ENCODE assay signal across 29 cellular contexts in the genomic region with DNA sequence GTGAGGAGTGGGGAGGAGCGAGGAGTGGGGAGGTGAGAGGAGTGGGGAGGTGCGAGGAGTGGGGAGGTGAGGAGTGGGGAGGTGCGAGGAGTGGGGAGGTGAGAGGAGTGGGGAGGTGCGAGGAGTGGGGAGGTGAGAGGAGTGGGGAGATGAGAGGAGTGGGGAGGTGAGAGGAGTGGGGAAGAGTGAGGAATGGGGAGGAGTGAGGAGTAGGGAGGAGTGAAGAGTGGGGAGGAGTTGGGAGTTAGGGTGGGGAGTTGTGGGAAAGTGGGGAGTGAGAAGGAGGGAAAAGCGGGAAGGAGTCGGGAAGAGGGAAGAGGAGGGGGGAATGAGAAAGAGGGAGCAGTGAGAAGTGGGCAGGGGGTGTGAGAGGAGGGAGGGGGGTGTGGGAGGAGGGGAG.
"Had no signal": no experiment of that assay in that cellular context is flagged by ENCODE, and none has a peak within 500 bp of the region (broad histone marks: within the 10 kb centered on the region; RNA-seq: fewer than 3 reads in every experiment).

No MANE protein-coding gene starts in this region.

- H3K4me1 Mint-ChIP-seq: activated naive CD8-positive, alpha-beta T cell treated with anti-CD3 and anti-CD28 coated beads, Interleukin-2, amount 50 U/mL, for 24 hours had no signal

- H3K4me3 ChIP-seq: adrenal gland, body of pancreas, esophagus muscularis mucosa, gastrocnemius medialis had no signal

- H3K27ac Mint-ChIP-seq: activated CD4-positive, alpha-beta memory T cell treated with anti-CD3 and anti-CD28 coated beads, Interleukin-2, amount 10 ng/mL, durations not matched to agents 7 days and 5 days; activated CD4-positive, alpha-beta T cell treated with anti-CD3 and anti-CD28 coated beads, Interleukin-2, amount 10 ng/mL, durations not matched to agents 7 days and 5 days; activated naive CD8-positive, alpha-beta T cell treated with anti-CD3 and anti-CD28 coated beads for 36 hours; activated naive CD8-positive, alpha-beta T cell treated with anti-CD3 and anti-CD28 coated beads, Interleukin-2, amount 50 U/mL, for 24 hours; activated T-helper 17 cell treated with anti-CD3 and anti-CD28 coated beads, Interleukin-2, amount 50 U/mL, for 72 hours had no signal

- H3K36me3 Mint-ChIP-seq: activated naive CD4-positive, alpha-beta T cell treated with anti-CD3 and anti-CD28 coated beads, Interleukin-2, amount 50 U/mL, for 24 hours; activated naive CD8-positive, alpha-beta T cell treated with anti-CD3 and anti-CD28 coated beads for 36 hours had no signal

- H3K9me3 Mint-ChIP-seq: activated CD4-positive, alpha-beta memory T cell treated with anti-CD3 and anti-CD28 coated beads, Interleukin-2, amount 10 ng/mL, durations not matched to agents 7 days and 5 days; activated CD4-positive, alpha-beta T cell treated with anti-CD3 and anti-CD28 coated beads, Interleukin-2, amount 10 ng/mL, durations not matched to agents 7 days and 5 days; activated naive CD4-positive, alpha-beta T cell treated with anti-CD3 and anti-CD28 coated beads, Interleukin-2, amount 50 U/mL, for 24 hours; activated naive CD8-positive, alpha-beta T cell treated with anti-CD3 and anti-CD28 coated beads for 36 hours; activated naive CD8-positive, alpha-beta T cell treated with anti-CD3 and anti-CD28 coated beads, Interleukin-2, amount 50 U/mL, for 24 hours; activated T-cell treated with anti-CD3 and anti-CD28 coated beads, Interleukin-2, amount 50 U/mL, for 4 hours; activated T-helper 17 cell treated with anti-CD3 and anti-CD28 coated beads, Interleukin-2, amount 50 U/mL, for 72 hours; effector memory CD8-positive, alpha-beta T cell had no signal

- H3K4me3 Mint-ChIP-seq: activated CD4-positive, alpha-beta memory T cell treated with anti-CD3 and anti-CD28 coated beads, Interleukin-2, amount 10 ng/mL, durations not matched to agents 7 days and 5 days; activated CD4-positive, alpha-beta T cell treated with anti-CD3 and anti-CD28 coated beads, Interleukin-2, amount 10 ng/mL, durations not matched to agents 7 days and 5 days; activated naive CD8-positive, alpha-beta T cell treated with anti-CD3 and anti-CD28 coated beads for 36 hours; activated naive CD8-positive, alpha-beta T cell treated with anti-CD3 and anti-CD28 coated beads, Interleukin-2, amount 50 U/mL, for 24 hours; activated T-cell treated with anti-CD3 and anti-CD28 coated beads, Interleukin-2, amount 50 U/mL, for 4 hours; activated T-helper 17 cell treated with anti-CD3 and anti-CD28 coated beads, Interleukin-2, amount 50 U/mL, for 72 hours; effector memory CD8-positive, alpha-beta T cell had no signal

- H3K27ac ChIP-seq: adrenal gland, body of pancreas, esophagus muscularis mucosa, foreskin keratinocyte, gastrocnemius medialis had no signal

- H3K36me3 ChIP-seq: adrenal gland, gastrocnemius medialis had no signal

- H3K9me3 ChIP-seq: adrenal gland, body of pancreas, esophagus muscularis mucosa, gastrocnemius medialis had no signal

- ATAC-seq: activated naive CD8-positive, alpha-beta T cell treated with anti-CD3 and anti-CD28 coated beads, Interleukin-2, amount 50 U/mL, for 24 hours; activated T-cell treated with anti-CD3 and anti-CD28 coated beads, Interleukin-2, amount 50 U/mL, for 4 hours; body of pancreas; effector memory CD8-positive, alpha-beta T cell; foreskin keratinocyte; gastrocnemius medialis had no signal

- H3K27me3 ChIP-seq: adrenal gland, body of pancreas, foreskin keratinocyte had no signal

- DNase-seq: activated CD4-positive, alpha-beta memory T cell treated with anti-CD3 and anti-CD28 coated beads, Interleukin-2, amount 10 ng/mL, durations not matched to agents 7 days and 5 days; activated CD4-positive, alpha-beta T cell treated with anti-CD3 and anti-CD28 coated beads for 1 hour; activated CD4-positive, alpha-beta T cell treated with anti-CD3 and anti-CD28 coated beads for 4 hours; activated CD4-positive, alpha-beta T cell treated with anti-CD3 and anti-CD28 coated beads, Interleukin-2, amount 10 ng/mL, durations not matched to agents 7 days and 5 days; activated CD4-positive, alpha-beta T cell treated with anti-CD3 and anti-CD28 coated beads, Interleukin-2, amount 50 U/mL, for 4 hours; activated CD8-positive, alpha-beta memory T cell treated with anti-CD3 and anti-CD28 coated beads, Interleukin-2, amount 50 U/mL, for 48 hours; activated effector memory CD4-positive, alpha-beta T cell treated with Interleukin-2 at 50 U/mL for 16 hours; activated gamma-delta T cell treated with Interleukin-2 at 50 U/mL for 16 hours; activated naive CD4-positive, alpha-beta T cell treated with Interleukin-2 at 50 U/mL for 16 hours; activated naive CD8-positive, alpha-beta T cell treated with anti-CD3 and anti-CD28 coated beads for 36 hours; activated naive CD8-positive, alpha-beta T cell treated with anti-CD3 and anti-CD28 coated beads, Interleukin-2, amount 50 U/mL, for 24 hours; activated T-cell treated with anti-CD3 and anti-CD28 coated beads for 4 hours; activated T-cell treated with anti-CD3 and anti-CD28 coated beads, Interleukin-2, amount 50 U/mL, for 4 hours; amygdala; body of pancreas; caudate nucleus; cortex of kidney; dermis blood vessel endothelial cell; effector CD4-positive, alpha-beta T cell; effector memory CD8-positive, alpha-beta T cell; erythroblast; foreskin keratinocyte; gastrocnemius medialis; glutamatergic neuron; T-helper 2 cell had no signal
